In the genomic region with DNA sequence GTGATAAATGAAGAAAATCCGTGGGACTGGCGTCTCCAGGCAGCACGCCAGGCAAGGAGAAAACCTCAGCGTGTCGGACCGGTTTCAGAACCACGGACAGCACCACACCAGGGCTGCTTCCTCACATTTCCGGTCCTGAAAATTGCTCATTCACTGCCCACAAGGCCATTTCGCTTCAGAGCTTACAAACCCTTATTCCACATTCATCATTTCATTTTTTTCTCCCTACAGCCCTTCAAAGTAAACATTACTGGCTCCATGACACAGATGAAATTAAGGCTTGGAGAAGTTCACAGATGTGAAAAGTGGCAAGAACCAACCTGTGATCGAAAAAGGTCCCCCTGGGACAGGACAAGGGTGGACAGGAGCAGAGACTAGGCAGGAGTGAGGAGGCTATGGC, we compare ENCODE assay signal across 8 cellular contexts. TPM values are rescaled to one million over a fixed set of nuclear protein-coding genes. Genes with fewer than 3 reads are reported as not detected.
DNase-seq lines count a peak whose midpoint lies in the region; ATAC-seq lines count a peak whose summit lies in the region.

No MANE protein-coding gene starts in this region.

- peak; percentile 65 for ATAC-seq in left lobe of liver
- no peak for ATAC-seq in HG02885 (IDR thresholded peaks at IDR 0.05; ENCODE audit: poor library complexity, unreplicated experiment)

- in situ Hi-C loops in SK-MEL-5 (cut with HindIII; ENCODE audit: low pct_unique_long_range_greater_than_20kb, low sequenced_read_pairs) (no loop called here), T47D (cut with HindIII; ENCODE audit: low pct_unique_long_range_greater_than_20kb, low sequenced_read_pairs) (no loop called here)

- DNase-seq in DMS 273 (lab: John Stamatoyannopoulos, UW; ENCODE audit: unreplicated experiment) (peak; percentile 55), DMS 273 treated with DMSO at 0.1 percent for 48 hours (lab: John Stamatoyannopoulos, UW) (no peak), SK-MEL-5 (ENCODE audit: low read depth, low spot score) (peak; percentile 45), T47D (ENCODE audit: low read depth in 1 of 2, low spot score in 1 of 2) (peak; percentile 74 to 88), left lobe of liver (ENCODE audit: low spot score) (peak; percentile 63), stromal cell of bone marrow (ENCODE audit: low read depth) (peak; percentile 71), NCI-H1105 (lab: John Stamatoyannopoulos, UW) (no peak)

RNA-seq across cellular contexts. Expression of a gene that starts 1.5 kb away (rescaled TPM):
- total RNA-seq in SK-MEL-5 (2014; rRNA removed; shearing (Covaris generic)), result 4.1 and 5.0 TPM in 2 replicates
- 7.5 and 9.2 TPM in 2 replicates for polyA plus RNA-seq in SK-MEL-5 (2015; cell fraction: cytosol; rRNA removed)
- polyA plus RNA-seq in SK-MEL-5 (2015; cell fraction: nucleus; rRNA removed), result 2.4 and 6.7 TPM in 2 replicates
- 0.18 TPM for total RNA-seq in left lobe of liver

RNA-seq across cellular contexts. Expression of a gene that starts 18.9 kb away (rescaled TPM):
- 0.11 and 0.26 TPM in 2 replicates for total RNA-seq in SK-MEL-5 (2014; rRNA removed; shearing (Covaris generic))
- polyA plus RNA-seq in SK-MEL-5 (2015; cell fraction: cytosol; rRNA removed), result 1.5 and 1.6 TPM in 2 replicates
- 1.1 and 2.7 TPM in 2 replicates for polyA plus RNA-seq in SK-MEL-5 (2015; cell fraction: nucleus; rRNA removed)
- total RNA-seq in left lobe of liver, result not detected

RNA-seq across cellular contexts. Expression of a gene that starts 19.0 kb away (rescaled TPM):
- not detected in 2 replicates for total RNA-seq in SK-MEL-5 (2014; rRNA removed; shearing (Covaris generic))
- polyA plus RNA-seq in SK-MEL-5 (2015; cell fraction: cytosol; rRNA removed), result not detected in 2 replicates
- polyA plus RNA-seq in SK-MEL-5 (2015; cell fraction: nucleus; rRNA removed), result not detected in 2 replicates
- not detected for total RNA-seq in left lobe of liver

RNA-seq across cellular contexts. Expression of a gene that starts 35.8 kb away (rescaled TPM):
- 19.7 and 20.5 TPM in 2 replicates for total RNA-seq in SK-MEL-5 (2014; rRNA removed; shearing (Covaris generic))
- 32.5 and 33.4 TPM in 2 replicates for polyA plus RNA-seq in SK-MEL-5 (2015; cell fraction: cytosol; rRNA removed)
- 51.2 and 70.0 TPM in 2 replicates for polyA plus RNA-seq in SK-MEL-5 (2015; cell fraction: nucleus; rRNA removed)
- total RNA-seq in left lobe of liver, result 13.7 TPM

Comparison
In these comparisons a context has a peak if more than half of its experiments do, and no peak if none do; other contexts are left out.
1. DNase-seq: peak in DMS 273 (single experiment), SK-MEL-5 (single experiment), T47D (2 of 2), left lobe of liver (single experiment) and stromal cell of bone marrow (single experiment); none in DMS 273 treated with DMSO at 0.1 percent for 48 hours (single experiment) and NCI-H1105 (single experiment).